ENCODE assay signal across 22 cellular contexts in genomic region chr20:4544765-4545164, GRCh38.
DNase-seq lines count a peak whose midpoint lies in the region; ATAC-seq, FAIRE-seq and TF ChIP-seq lines count a peak whose summit lies in the region.
"Had no signal": no experiment of that assay in that cellular context is flagged by ENCODE, and none has a peak within 500 bp of the region (broad histone marks: within the 10 kb centered on the region; RNA-seq: fewer than 3 reads in every experiment).

No MANE protein-coding gene starts in this region.

- H3K9me3 ChIP-seq in A549, result peaks cover 10% of the 10 kb centered on the region
- no peaks in the 10 kb centered on the region for H3K9me3 ChIP-seq in astrocyte (ENCODE audit: insufficient read depth, low read depth, low read length)
- H3K9me3 ChIP-seq in pancreas, result no peaks in the 10 kb centered on the region
- H3K9me3 ChIP-seq: left lung had no signal

- H3K9me3 Mint-ChIP-seq in astrocyte (ENCODE audit: unreplicated experiment), result no peaks in the 10 kb centered on the region

- H3K4me2 ChIP-seq in A549, result peak overlapping the region; percentile 0; the same call in 1 of the 3 replicates
- peak overlapping the region; percentile 44 for H3K4me2 ChIP-seq in astrocyte (ENCODE audit: low read length)
- H3K4me2 ChIP-seq: KMS-11 had no signal

- H3K27me3 Mint-ChIP-seq in astrocyte (ENCODE audit: low read depth, unreplicated experiment), result peaks cover 12% of the 10 kb centered on the region

- peaks cover 9% of the 10 kb centered on the region for H3K4me1 Mint-ChIP-seq in astrocyte (ENCODE audit: low read depth, unreplicated experiment)
- H3K4me1 Mint-ChIP-seq: CD4-positive, alpha-beta memory T cell had no signal

- no peak overlapping the region for H2AFZ ChIP-seq in astrocyte (ENCODE audit: low read depth, low read length)

- TF ChIP-seq CTCF in A549 (IDR thresholded peaks at IDR 0.05) (no peak), astrocyte (IDR thresholded peaks at IDR 0.05; ENCODE audit: insufficient read depth, low read depth, low read length) (no peak), fibroblast of pulmonary artery (IDR thresholded peaks at IDR 0.05; ENCODE audit: low read length, missing control alignments) (no peak), pancreas (IDR thresholded peaks at IDR 0.05) (no peak)

- H3K4me3 Mint-ChIP-seq in astrocyte (ENCODE audit: unreplicated experiment), result no peak overlapping the region
- H3K4me3 Mint-ChIP-seq: CD4-positive, alpha-beta memory T cell had no signal

- FAIRE-seq in A549 (lab: Jason Lieb, UNC) (no peak), astrocyte (lab: Jason Lieb, UNC) (peak; percentile 63), pancreas (lab: Jason Lieb, UNC) (no peak), GM12891 (lab: Jason Lieb, UNC) (no peak)
- FAIRE-seq: colon, endometrium had no signal

- POLR2A ChIA-PET in A549 (lab: Yijun Ruan, JAX), result no interaction called here

- H3K4me3 ChIP-seq in A549 (no peak overlapping the region), astrocyte (ENCODE audit: insufficient read depth, low read depth, low read length) (no peak overlapping the region), fibroblast of pulmonary artery (replicated peaks; ENCODE audit: low read depth, low read length) (no peak overlapping the region), pancreas (no peak overlapping the region)
- H3K4me3 ChIP-seq: left lung had no signal

- TF ChIP-seq POLR2A in A549 (IDR thresholded peaks at IDR 0.05; ENCODE audit: low read length) (no peak), GM12891 (IDR thresholded peaks at IDR 0.05; ENCODE audit: low read depth, low read length) (no peak)

- ATAC-seq in A549, result no peak
- no peak for ATAC-seq in pancreas
- ATAC-seq in GM19023 (IDR thresholded peaks at IDR 0.05; ENCODE audit: unreplicated experiment), result no peak
- ATAC-seq: left lung had no signal

- H3K4me1 ChIP-seq in A549, result peaks cover 37% of the 10 kb centered on the region
- H3K4me1 ChIP-seq in astrocyte (ENCODE audit: insufficient read depth, low read length), result peaks cover 25% of the 10 kb centered on the region
- no peaks in the 10 kb centered on the region for H3K4me1 ChIP-seq in pancreas
- H3K4me1 ChIP-seq: left lung had no signal

- no peak for DNase-seq in A549 (ENCODE audit: low read depth in 1 of 2, low spot score in 1 of 2)
- peak; percentile 94 for DNase-seq in HCEC 1CT
- peak; percentile 73 for DNase-seq in astrocyte (ENCODE audit: low read depth)
- DNase-seq in fibroblast of pulmonary artery (ENCODE audit: low read depth), result peak; percentile 30
- no peak for DNase-seq in pancreas
- DNase-seq in putamen (ENCODE audit: low spot score), result no peak
- DNase-seq in GM12891 (ENCODE audit: insufficient read length, low spot score), result no peak
- DNase-seq: ACHN; activated naive CD4-positive, alpha-beta T cell; activated T-cell treated with anti-CD3 and anti-CD28 coated beads for 4 hours; anterior cingulate cortex; CD4-positive, alpha-beta memory T cell; DMS53; left lung; NCI-H1092 treated with DMSO at 0.1 percent for 48 hours; NCI-H2081; NCI-H446 treated with DMSO at 0.1 percent for 48 hours; RPMI8226 had no signal

- peak overlapping the region; percentile 3 for H3K9ac ChIP-seq in astrocyte (ENCODE audit: low read length)
- H3K9ac ChIP-seq: KMS-11 had no signal

- CTCF ChIA-PET in A549 (lab: Yijun Ruan, JAX), result no interaction called here

- H3K36me3 ChIP-seq in astrocyte (ENCODE audit: insufficient read depth, low read length) (no peaks in the 10 kb centered on the region), pancreas (no peaks in the 10 kb centered on the region)
- H3K36me3 ChIP-seq: left lung had no signal

- TF ChIP-seq EP300 in A549 (IDR thresholded peaks at IDR 0.05), result no peak

- no peak for TF ChIP-seq RAD21 in A549 (conservative IDR thresholded peaks at IDR 0.05 in 1 of 2, IDR thresholded peaks at IDR 0.05 in 1 of 2)

- H3K79me2 ChIP-seq in astrocyte (ENCODE audit: insufficient read depth, low read length), result no peaks in the 10 kb centered on the region

- H3K27ac Mint-ChIP-seq in astrocyte (ENCODE audit: unreplicated experiment), result no peak overlapping the region
- H3K27ac Mint-ChIP-seq: CD4-positive, alpha-beta memory T cell had no signal

- no peaks in the 10 kb centered on the region for H3K36me3 Mint-ChIP-seq in astrocyte (ENCODE audit: low read depth, unreplicated experiment)
- H3K36me3 Mint-ChIP-seq: CD4-positive, alpha-beta memory T cell had no signal

- no peaks in the 10 kb centered on the region for H4K20me1 ChIP-seq in astrocyte (ENCODE audit: insufficient read depth, low read length)

- intact Hi-C loops in pancreas (cut with DNase I), result no loop called here

- H3K27ac ChIP-seq in A549 (0 out of 6 replicates have a peak overlapping the region, but pooled peaks of 1 of the 2 experiments have one; percentile 8), astrocyte (ENCODE audit: low read depth, low read length) (peak overlapping the region; percentile 82), pancreas (no peak overlapping the region)
- H3K27ac ChIP-seq: KMS-11, left lung had no signal

- no peaks in the 10 kb centered on the region for H3K27me3 ChIP-seq in astrocyte (ENCODE audit: insufficient read depth, low read length)
- no peaks in the 10 kb centered on the region for H3K27me3 ChIP-seq in pancreas
- H3K27me3 ChIP-seq: left lung had no signal

- WGBS in A549 (ENCODE audit: missing lambda C conversion rate), result 57% methylated on average over 2 of the region's 2 CpGs
- 52 to 54% methylated on average over 2 of the region's 2 CpGs for WGBS in pancreas, 2 donors

TF ChIP-seq in A549, 52 proteins besides CTCF, POLR2A, EP300 and RAD21:
- TF ChIP-seq CEBPB (IDR thresholded peaks at IDR 0.05), result 0 out of 4 replicates have a peak, but pooled peaks of 1 of the 2 experiments have one; percentile 37
- no peak for TF ChIP-seq USF2 (IDR thresholded peaks at IDR 0.05)
TF ChIP-seq in A549: peak in this region for 1.

TF ChIP-seq in GM12891, 5 proteins besides CTCF, POLR2A, EP300 and RAD21:
- TF ChIP-seq PAX5 (IDR thresholded peaks at IDR 0.05; ENCODE audit: insufficient read depth, low read length, severe bottlenecking), result no peak
- no peak for TF ChIP-seq POU2F2 (IDR thresholded peaks at IDR 0.05; ENCODE audit: low read depth, low read length)
- no peak for TF ChIP-seq SPI1 (IDR thresholded peaks at IDR 0.05; ENCODE audit: low read depth, low read length)
- no peak for TF ChIP-seq TAF1 (IDR thresholded peaks at IDR 0.05; ENCODE audit: low read depth, low read length)
- TF ChIP-seq POLR2AphosphoS5 (IDR thresholded peaks at IDR 0.05; ENCODE audit: low read depth, low read length), result no peak

Comparison
In these comparisons a context has a peak if more than half of its experiments do, and no peak if none do; other contexts are left out.
1. DNase-seq: peak in HCEC 1CT (single experiment), astrocyte (single experiment) and fibroblast of pulmonary artery (single experiment); none in A549 (0 of 2), pancreas (0 of 6), putamen (single experiment) and GM12891 (single experiment).